In the genomic region with DNA sequence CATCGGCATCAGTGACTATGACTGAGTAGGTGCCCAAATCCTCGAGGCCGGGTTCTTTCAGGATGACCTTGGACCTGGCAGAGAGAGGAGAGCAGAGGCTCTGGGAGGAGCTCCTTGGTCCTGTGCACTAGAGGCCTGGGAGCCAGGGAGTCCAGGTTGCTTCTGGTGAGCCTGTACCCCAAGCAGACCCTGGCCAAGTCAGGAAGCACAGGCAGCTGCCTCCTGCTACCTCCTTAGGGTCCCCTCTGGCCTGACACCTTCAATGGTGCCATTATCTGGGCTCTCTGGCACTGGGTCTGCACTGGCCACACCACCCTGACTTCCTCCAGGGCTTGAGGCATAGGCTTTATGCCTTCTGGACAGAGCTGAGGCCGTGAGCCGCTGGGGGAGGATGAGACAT, we compare ENCODE assay signal across 28 cellular contexts. TPM values are rescaled to one million over a fixed set of nuclear protein-coding genes. Genes with fewer than 3 reads are reported as not detected.
"Had no signal": no experiment of that assay in that cellular context is flagged by ENCODE, and none has a peak within 500 bp of the region (broad histone marks: within the 10 kb centered on the region; RNA-seq: fewer than 3 reads in every experiment).

No MANE protein-coding gene starts in this region.

- H3K9me3 ChIP-seq: colonic mucosa, gastroesophageal sphincter, heart left ventricle, pancreas, right atrium auricular region, sigmoid colon, thyroid gland, vagina had no signal

- H3K36me3 Mint-ChIP-seq: naive thymus-derived CD4-positive, alpha-beta T cell; stimulated activated memory B cell treated with anti-CD40 and anti-IgM and Interleukin-4, amounts not matched to agents 10 μg/mL and 1 μg/mL and 100 μg/mL, for 72 hours had no signal

- H3K27ac ChIP-seq: colonic mucosa, epithelial cell of prostate, gastroesophageal sphincter, pancreas, right atrium auricular region, sigmoid colon, thyroid gland, vagina had no signal

- H3K4me3 Mint-ChIP-seq: dendritic cell treated with granulocyte-macrophage colony-stimulating factor and Interleukin-4, amounts not matched to agents 40 ng/mL and 50 ng/mL, for 4 days; endodermal cell; naive thymus-derived CD4-positive, alpha-beta T cell; nephron; stimulated activated memory B cell treated with anti-CD40 and anti-IgM and Interleukin-4, amounts not matched to agents 10 μg/mL and 1 μg/mL and 100 μg/mL, for 72 hours; stimulated activated naive CD8-positive, alpha-beta T cell treated with anti-CD3 and anti-CD28 coated beads, Interleukin-15, Interleukin-2, amounts not matched to agents 100 ng/mL and 50 ng/mL, for 24 hours had no signal

- H3K9me3 Mint-ChIP-seq: dendritic cell treated with granulocyte-macrophage colony-stimulating factor and Interleukin-4, amounts not matched to agents 40 ng/mL and 50 ng/mL, for 4 days; endodermal cell; nephron; stimulated activated memory B cell treated with anti-CD40 and anti-IgM and Interleukin-4, amounts not matched to agents 10 μg/mL and 1 μg/mL and 100 μg/mL, for 72 hours; stimulated activated naive CD8-positive, alpha-beta T cell treated with anti-CD3 and anti-CD28 coated beads, Interleukin-15, Interleukin-2, amounts not matched to agents 100 ng/mL and 50 ng/mL, for 24 hours had no signal

- H3K27me3 ChIP-seq: colonic mucosa, gastroesophageal sphincter, heart left ventricle, pancreas, right atrium auricular region, sigmoid colon, thyroid gland, vagina had no signal

- H3K27ac Mint-ChIP-seq: dendritic cell treated with granulocyte-macrophage colony-stimulating factor and Interleukin-4, amounts not matched to agents 40 ng/mL and 50 ng/mL, for 4 days; endodermal cell; nephron; progenitor cell of endocrine pancreas; stimulated activated memory B cell treated with anti-CD40 and anti-IgM and Interleukin-4, amounts not matched to agents 10 μg/mL and 1 μg/mL and 100 μg/mL, for 72 hours; stimulated activated naive CD8-positive, alpha-beta T cell treated with anti-CD3 and anti-CD28 coated beads, Interleukin-15, Interleukin-2, amounts not matched to agents 100 ng/mL and 50 ng/mL, for 24 hours had no signal

- DNase-seq: central memory CD4-positive, alpha-beta T cell; colonic mucosa; effector CD8-positive, alpha-beta T cell; endodermal cell; foreskin fibroblast; hippocampal formation; kidney glomerular epithelial cell; mammary epithelial cell; mesendoderm; midbrain; naive thymus-derived CD4-positive, alpha-beta T cell; occipital lobe; pancreas; sigmoid colon; stimulated activated CD4-positive, alpha-beta T cell treated with anti-CD3 and anti-CD28 coated beads, Interleukin-4, amount 100 ng/mL, for 4 hours; thyroid gland; trophoblast cell had no signal

- H3K36me3 ChIP-seq: colonic mucosa, gastroesophageal sphincter, pancreas, sigmoid colon, thyroid gland, vagina had no signal

- H3K4me3 ChIP-seq: colonic mucosa, gastroesophageal sphincter, heart left ventricle, pancreas, right atrium auricular region, sigmoid colon, thyroid gland, vagina had no signal

- ATAC-seq: esophagus mucosa; gastroesophageal sphincter; naive thymus-derived CD4-positive, alpha-beta T cell; pancreas; stimulated activated memory B cell treated with anti-CD40 and anti-IgM and Interleukin-4, amounts not matched to agents 10 μg/mL and 1 μg/mL and 100 μg/mL, for 72 hours had no signal

- H3K4me1 ChIP-seq: colonic mucosa, pancreas had no signal

RNA-seq across cellular contexts. Expression of gene MYOM3, which starts 37.7 kb away (rescaled TPM):
- total RNA-seq: naive thymus-derived CD4-positive, alpha-beta T cell had no signal
- polyA plus RNA-seq: naive thymus-derived CD4-positive, alpha-beta T cell had no signal
